ENCODE assay signal across 23 cellular contexts in genomic region chr7:108425876-108426275, GRCh38. TPM values are rescaled to one million over a fixed set of nuclear protein-coding genes. Genes with fewer than 3 reads are reported as not detected.
A peak's percentile ranks its signal among the peaks of the same experiment; 100 is the strongest.
DNase-seq lines count a peak whose midpoint lies in the region; ATAC-seq and TF ChIP-seq lines count a peak whose summit lies in the region.
"Had no signal": no experiment of that assay in that cellular context is flagged by ENCODE, and none has a peak within 500 bp of the region (broad histone marks: within the 10 kb centered on the region; RNA-seq: fewer than 3 reads in every experiment).

No MANE protein-coding gene starts in this region.

- H3K4me3 ChIP-seq in SK-N-MC (peak overlapping the region; percentile 34; the same call in 1 of the 2 replicates), colonic mucosa (no peak overlapping the region)
- H3K4me3 ChIP-seq: GM12878, SJSA1 had no signal

- ATAC-seq in esophagus mucosa (peak; percentile 65), HG02938 (IDR thresholded peaks at IDR 0.05; ENCODE audit: unreplicated experiment) (no peak)
- ATAC-seq: GM12878, Right ventricle myocardium inferior had no signal

- no peaks in the 10 kb centered on the region for H3K36me3 ChIP-seq in SK-N-MC (ENCODE audit: insufficient read depth, low read length)
- H3K36me3 ChIP-seq in colonic mucosa, result no peaks in the 10 kb centered on the region
- H3K36me3 ChIP-seq: SJSA1 had no signal

- H3K4me1 Mint-ChIP-seq in activated naive CD8-positive, alpha-beta T cell (ENCODE audit: low read depth), result peaks cover 32% of the 10 kb centered on the region
- H3K4me1 Mint-ChIP-seq in activated naive CD8-positive, alpha-beta T cell treated with anti-CD3 and anti-CD28 coated beads for 36 hours, result peaks cover 61% of the 10 kb centered on the region

- peak overlapping the region; percentile 32; the same call in 1 of the 2 replicates for H3K27ac ChIP-seq in SK-N-MC
- H3K27ac ChIP-seq in colonic mucosa, result no peak overlapping the region
- H3K27ac ChIP-seq: KMS-11, SJSA1 had no signal

- no peaks in the 10 kb centered on the region for H3K27me3 ChIP-seq in colonic mucosa

- no peaks in the 10 kb centered on the region for H3K9me3 Mint-ChIP-seq in activated naive CD8-positive, alpha-beta T cell (ENCODE audit: low read depth)
- no peaks in the 10 kb centered on the region for H3K9me3 Mint-ChIP-seq in activated naive CD8-positive, alpha-beta T cell treated with anti-CD3 and anti-CD28 coated beads for 36 hours

- intact Hi-C loops in colonic mucosa (cut with DNase I), result no loop called here

- DNase-seq in activated naive CD8-positive, alpha-beta T cell treated with anti-CD3 and anti-CD28 coated beads for 36 hours, result no peak
- DNase-seq in SK-N-MC (ENCODE audit: low read depth, low spot score) (peak; percentile 57), colonic mucosa (no peak)
- no peak for DNase-seq in activated effector memory CD4-positive, alpha-beta T cell treated with Interleukin-2 at 50 U/mL for 16 hours
- DNase-seq: CD4-positive, CD25-positive, alpha-beta regulatory T cell; COR-L47; DMS79 treated with DMSO at 0.1 percent for 48 hours; H7; IMR-90; NCI-H1105; NCI-H146; NCI-H2029; NCI-H345; NCI-H524; OCI-M1; SW 1271 had no signal

- no peak overlapping the region for H3K4me3 Mint-ChIP-seq in activated naive CD8-positive, alpha-beta T cell
- no peak overlapping the region for H3K4me3 Mint-ChIP-seq in activated naive CD8-positive, alpha-beta T cell treated with anti-CD3 and anti-CD28 coated beads for 36 hours
- H3K4me3 Mint-ChIP-seq: CD4-positive, CD25-positive, alpha-beta regulatory T cell had no signal

- peaks cover 7% of the 10 kb centered on the region for H3K36me3 Mint-ChIP-seq in activated naive CD8-positive, alpha-beta T cell
- peaks cover 4% of the 10 kb centered on the region for H3K36me3 Mint-ChIP-seq in activated naive CD8-positive, alpha-beta T cell treated with anti-CD3 and anti-CD28 coated beads for 36 hours
- H3K36me3 Mint-ChIP-seq: CD4-positive, CD25-positive, alpha-beta regulatory T cell had no signal

- H3K9me3 ChIP-seq in SK-N-MC (ENCODE audit: low read depth, low read length) (no peaks in the 10 kb centered on the region), colonic mucosa (no peaks in the 10 kb centered on the region)
- H3K9me3 ChIP-seq: SJSA1 had no signal

- no peaks in the 10 kb centered on the region for H3K27me3 Mint-ChIP-seq in activated naive CD8-positive, alpha-beta T cell
- no peaks in the 10 kb centered on the region for H3K27me3 Mint-ChIP-seq in activated naive CD8-positive, alpha-beta T cell treated with anti-CD3 and anti-CD28 coated beads for 36 hours

- H3K27ac Mint-ChIP-seq in activated naive CD8-positive, alpha-beta T cell, result peak overlapping the region; percentile 11
- no peak overlapping the region for H3K27ac Mint-ChIP-seq in activated naive CD8-positive, alpha-beta T cell treated with anti-CD3 and anti-CD28 coated beads for 36 hours
- H3K27ac Mint-ChIP-seq: CD4-positive, CD25-positive, alpha-beta regulatory T cell had no signal

- no peak for TF ChIP-seq CTCF in colonic mucosa (IDR thresholded peaks at IDR 0.05)

- H3K4me1 ChIP-seq in colonic mucosa, result no peaks in the 10 kb centered on the region
- H3K4me1 ChIP-seq: SJSA1 had no signal

- H3K9ac ChIP-seq in SK-N-MC (ENCODE audit: insufficient read length), result no peak overlapping the region
- no peak overlapping the region for H3K9ac ChIP-seq in colonic mucosa (ENCODE audit: low read depth in 2 of 2, low read length in 2 of 2)
- H3K9ac ChIP-seq: KMS-11 had no signal

RNA-seq across cellular contexts. Expression of gene NRCAM, which starts 30.4 kb away (rescaled TPM):
- total RNA-seq in activated naive CD8-positive, alpha-beta T cell treated with anti-CD3 and anti-CD28 coated beads for 36 hours, result 1 to 10 TPM; 3.9 to 4.6 TPM
- total RNA-seq in esophagus mucosa (10.9 TPM), colonic mucosa (1 to 10 TPM in 1 of 2 donors, under 1 TPM in 1; 0.42 to 1.1 TPM)
- total RNA-seq: CD4-positive, CD25-positive, alpha-beta regulatory T cell; SJSA1 had no signal
